8 cellular contexts compared by ENCODE assay signal in the genomic region with DNA sequence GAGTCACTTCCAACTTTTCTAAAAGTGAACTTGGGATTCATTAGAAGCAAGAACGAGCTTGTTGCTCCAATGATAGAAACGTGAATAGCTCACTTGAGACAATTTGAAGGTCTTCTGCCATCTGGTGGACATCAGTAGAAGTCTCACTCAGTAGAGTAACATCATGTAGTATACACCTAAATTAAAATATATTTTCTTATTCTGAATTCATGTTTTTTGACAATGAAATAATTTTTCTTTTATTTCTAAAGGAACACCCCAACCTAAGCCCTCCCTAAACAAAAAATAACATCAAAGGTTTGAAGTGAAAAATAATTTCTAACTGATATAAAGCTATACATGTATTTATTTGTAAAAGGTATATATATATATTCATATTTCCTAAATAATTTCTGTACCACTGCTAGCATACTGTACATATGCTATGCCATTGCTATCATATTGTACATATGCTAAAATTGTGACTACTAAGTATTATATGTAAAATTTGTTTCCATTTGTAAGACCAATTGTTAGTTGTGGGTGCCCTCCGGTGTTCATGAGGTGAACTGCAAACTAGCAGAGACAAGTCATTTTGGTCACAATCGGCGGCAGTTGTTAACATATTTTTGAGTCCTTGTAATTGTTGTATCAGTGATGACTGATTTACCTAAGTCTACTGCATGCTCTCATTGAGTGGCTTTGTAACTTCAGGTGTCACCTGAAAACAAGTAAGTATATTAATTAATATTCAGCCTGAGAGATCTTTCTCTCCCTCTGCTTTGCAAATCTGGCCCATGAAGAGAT.
DNase-seq lines count a peak whose midpoint lies in the region; ATAC-seq and TF ChIP-seq lines count a peak whose summit lies in the region.

No MANE protein-coding gene starts in this region.

- POLR2A ChIA-PET in AG04449 (lab: Yijun Ruan, JAX), result no interaction called here

- peak; percentile 79 for TF ChIP-seq CTCF in AG04449 (IDR thresholded peaks at IDR 0.05; ENCODE audit: insufficient read depth, low read length, missing control alignments)

- DNase-seq in AG04449 (ENCODE audit: low read depth, low spot score) (peak; percentile 47), NCI-H1092 (lab: John Stamatoyannopoulos, UW) (peak; percentile 56), T47D (ENCODE audit: low read depth in 1 of 2, low spot score in 1 of 2) (peak; percentile 16 to 81), iris pigment epithelial cell (ENCODE audit: low read depth) (peak; percentile 82)
- peak; percentile 32 for DNase-seq in stimulated activated CD4-positive, alpha-beta T cell treated with anti-CD3 and anti-CD28 coated beads, Interleukin-1b, Interleukin-23, amount 100 ng/mL, for 48 hours

- in situ Hi-C loops in T47D (cut with HindIII; ENCODE audit: low pct_unique_long_range_greater_than_20kb, low sequenced_read_pairs), result no loop called here

- no peak overlapping the region for H3K4me3 ChIP-seq in AG04449 (ENCODE audit: low read depth, low read length)

- peak; percentile 94 for ATAC-seq in GM18502 (IDR thresholded peaks at IDR 0.05; ENCODE audit: poor library complexity, unreplicated experiment)
- ATAC-seq in HG02840 (IDR thresholded peaks at IDR 0.05; ENCODE audit: low FRiP score, unreplicated experiment), result peak; percentile 95
- ATAC-seq in SK-N-SH treated with all-trans-retinoic acid at 6 μM for 48 hours, result peak; percentile 99

- CTCF ChIA-PET in AG04449 (lab: Yijun Ruan, JAX), result interaction anchor here (0.6 to 6.4 kb wide), 74 partner anchors 8 to 1203 kb away, joined by 3 to 134 read pairs (median 4); partner anchors contain the start of gene PTPRZ1

TF ChIP-seq in SK-N-SH treated with all-trans-retinoic acid at 6 μM for 48 hours, 23 proteins besides CTCF, POLR2A, EP300 and RAD21:
- TF ChIP-seq TCF4 (CRISPR knock-in tag; IDR thresholded peaks at IDR 0.05; ENCODE audit: borderline replicate concordance), result no peak
- no peak for TF ChIP-seq ARNTL (CRISPR knock-in tag; IDR thresholded peaks at IDR 0.05; ENCODE audit: borderline replicate concordance, low read depth)
- no peak for TF ChIP-seq RARB (CRISPR knock-in tag; IDR thresholded peaks at IDR 0.05)
- no peak for TF ChIP-seq ZNF565 (CRISPR knock-in tag; conservative IDR thresholded peaks at IDR 0.05; ENCODE audit: low read depth)
- TF ChIP-seq ZNF70 (CRISPR knock-in tag; IDR thresholded peaks at IDR 0.05), result no peak
- no peak for TF ChIP-seq BACH2 (CRISPR knock-in tag; IDR thresholded peaks at IDR 0.05; ENCODE audit: borderline replicate concordance)
- TF ChIP-seq, protein P1, sequence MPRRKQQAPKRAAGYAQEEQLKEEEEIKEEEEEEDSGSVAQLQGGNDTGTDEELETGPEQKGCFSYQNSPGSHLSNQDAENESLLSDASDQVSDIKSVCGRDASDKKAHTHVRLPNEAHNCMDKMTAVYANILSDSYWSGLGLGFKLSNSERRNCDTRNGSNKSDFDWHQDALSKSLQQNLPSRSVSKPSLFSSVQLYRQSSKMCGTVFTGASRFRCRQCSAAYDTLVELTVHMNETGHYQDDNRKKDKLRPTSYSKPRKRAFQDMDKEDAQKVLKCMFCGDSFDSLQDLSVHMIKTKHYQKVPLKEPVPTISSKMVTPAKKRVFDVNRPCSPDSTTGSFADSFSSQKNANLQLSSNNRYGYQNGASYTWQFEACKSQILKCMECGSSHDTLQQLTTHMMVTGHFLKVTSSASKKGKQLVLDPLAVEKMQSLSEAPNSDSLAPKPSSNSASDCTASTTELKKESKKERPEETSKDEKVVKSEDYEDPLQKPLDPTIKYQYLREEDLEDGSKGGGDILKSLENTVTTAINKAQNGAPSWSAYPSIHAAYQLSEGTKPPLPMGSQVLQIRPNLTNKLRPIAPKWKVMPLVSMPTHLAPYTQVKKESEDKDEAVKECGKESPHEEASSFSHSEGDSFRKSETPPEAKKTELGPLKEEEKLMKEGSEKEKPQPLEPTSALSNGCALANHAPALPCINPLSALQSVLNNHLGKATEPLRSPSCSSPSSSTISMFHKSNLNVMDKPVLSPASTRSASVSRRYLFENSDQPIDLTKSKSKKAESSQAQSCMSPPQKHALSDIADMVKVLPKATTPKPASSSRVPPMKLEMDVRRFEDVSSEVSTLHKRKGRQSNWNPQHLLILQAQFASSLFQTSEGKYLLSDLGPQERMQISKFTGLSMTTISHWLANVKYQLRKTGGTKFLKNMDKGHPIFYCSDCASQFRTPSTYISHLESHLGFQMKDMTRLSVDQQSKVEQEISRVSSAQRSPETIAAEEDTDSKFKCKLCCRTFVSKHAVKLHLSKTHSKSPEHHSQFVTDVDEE (CRISPR knock-in tag; IDR thresholded peaks at IDR 0.05), result no peak
- TF ChIP-seq OSR1 (CRISPR knock-in tag; IDR thresholded peaks at IDR 0.05), result no peak
- no peak for TF ChIP-seq ZFP3 (CRISPR knock-in tag; IDR thresholded peaks at IDR 0.05)
- no peak for TF ChIP-seq CREB5 (CRISPR knock-in tag; IDR thresholded peaks at IDR 0.05; ENCODE audit: low read depth)
- TF ChIP-seq ZFP30 (CRISPR knock-in tag; IDR thresholded peaks at IDR 0.05), result no peak
- TF ChIP-seq ZNF8 (CRISPR knock-in tag; IDR thresholded peaks at IDR 0.05), result no peak
- TF ChIP-seq PPARA (CRISPR knock-in tag; IDR thresholded peaks at IDR 0.05; ENCODE audit: borderline replicate concordance), result no peak
- no peak for TF ChIP-seq GLIS3 (CRISPR knock-in tag; IDR thresholded peaks at IDR 0.05)
- no peak for TF ChIP-seq CSDC2 (CRISPR knock-in tag; IDR thresholded peaks at IDR 0.05)
- TF ChIP-seq ESRRG (CRISPR knock-in tag; IDR thresholded peaks at IDR 0.05), result no peak

Comparison
In these comparisons a context has a peak if more than half of its experiments do, and no peak if none do; other contexts are left out.
1. DNase-seq: peak in every context shown above with its lines; median percentile 82 in iris pigment epithelial cell; 56 in NCI-H1092; 48 in T47D; 47 in AG04449; 32 in stimulated activated CD4-positive, alpha-beta T cell treated with anti-CD3 and anti-CD28 coated beads, Interleukin-1b, Interleukin-23, amount 100 ng/mL, for 48 hours.